ENCODE assay signal across 8 cellular contexts in genomic region chr12:107126688-107127481, GRCh38. TPM values are rescaled to one million over a fixed set of nuclear protein-coding genes. Genes with fewer than 3 reads are reported as not detected.
DNase-seq lines count a peak whose midpoint lies in the region; ATAC-seq and TF ChIP-seq lines count a peak whose summit lies in the region.

No MANE protein-coding gene starts in this region.

- no peaks in the 10 kb centered on the region for H3K4me1 Mint-ChIP-seq in activated CD8-positive, alpha-beta T cell treated with anti-CD3 and anti-CD28 coated beads for 36 hours (ENCODE audit: low read depth)

- POLR2A ChIA-PET in activated CD8-positive, alpha-beta T cell treated with anti-CD3 and anti-CD28 coated beads for 36 hours (lab: Charles Lee), result no interaction called here

- no peak overlapping the region for H3K9ac ChIP-seq in adipocyte (ENCODE audit: low read length)

- no peak for ATAC-seq in activated CD8-positive, alpha-beta T cell treated with anti-CD3 and anti-CD28 coated beads for 36 hours

- TF ChIP-seq POLR2A in erythroblast (IDR thresholded peaks at IDR 0.05; ENCODE audit: low read length), result no peak

- no peak for TF ChIP-seq CTCF in activated CD8-positive, alpha-beta T cell treated with anti-CD3 and anti-CD28 coated beads for 36 hours (IDR thresholded peaks at IDR 0.05)

- no peak overlapping the region for H3K4me3 Mint-ChIP-seq in activated CD8-positive, alpha-beta T cell treated with anti-CD3 and anti-CD28 coated beads for 36 hours

- no peaks in the 10 kb centered on the region for H3K9me3 Mint-ChIP-seq in activated CD8-positive, alpha-beta T cell treated with anti-CD3 and anti-CD28 coated beads for 36 hours

- intact Hi-C loops in activated CD8-positive, alpha-beta T cell treated with anti-CD3 and anti-CD28 coated beads for 36 hours (cut with micrococcal nuclease), result no loop called here

- no peak overlapping the region for H3K27ac Mint-ChIP-seq in activated CD8-positive, alpha-beta T cell treated with anti-CD3 and anti-CD28 coated beads for 36 hours

- H3K27me3 ChIP-seq in adipocyte (replicated peaks; ENCODE audit: control insufficient read depth, insufficient read depth, low read length) (peaks cover 5% of the 10 kb centered on the region), neuron (ENCODE audit: insufficient read depth, low read length) (peaks cover 4% of the 10 kb centered on the region)

- peak overlapping the region; percentile 55 for H2AFZ ChIP-seq in neuron (ENCODE audit: low read depth, low read length)

- peaks cover 13% of the 10 kb centered on the region for H3K27me3 Mint-ChIP-seq in activated CD8-positive, alpha-beta T cell treated with anti-CD3 and anti-CD28 coated beads for 36 hours

- H3K4me3 ChIP-seq in adipocyte (ENCODE audit: low read length) (no peak overlapping the region), neuron (ENCODE audit: low read length) (no peak overlapping the region)

- no peaks in the 10 kb centered on the region for H3K36me3 Mint-ChIP-seq in activated CD8-positive, alpha-beta T cell treated with anti-CD3 and anti-CD28 coated beads for 36 hours (ENCODE audit: low read depth)

- no peaks in the 10 kb centered on the region for H3K36me3 ChIP-seq in adipocyte (ENCODE audit: control insufficient read depth, insufficient read depth, low read length, severe bottlenecking)
- no peaks in the 10 kb centered on the region for H3K36me3 ChIP-seq in neuron (ENCODE audit: insufficient read depth, low read length)

- DNase-seq in NCI-H2171 treated with DMSO at 0.1 percent for 48 hours (lab: John Stamatoyannopoulos, UW), result peak; percentile 73
- DNase-seq in NCI-H2171 (lab: John Stamatoyannopoulos, UW), result no peak
- DNase-seq in NCI-H1436 treated with DMSO at 0.1 percent for 48 hours (lab: John Stamatoyannopoulos, UW), result peak; percentile 25
- DNase-seq in adipocyte (ENCODE audit: low read depth), result peak; percentile 64
- no peak for DNase-seq in activated T-cell treated with anti-CD3 and anti-CD28 coated beads, Interleukin-2, amount 50 U/mL, for 48 hours
- no peak for DNase-seq in activated CD8-positive, alpha-beta T cell treated with anti-CD3 and anti-CD28 coated beads for 36 hours
- no peak for DNase-seq in erythroblast (lab: John Stamatoyannopoulos, UW)

- H3K4me1 ChIP-seq in adipocyte (ENCODE audit: control insufficient read depth, insufficient read depth, low read length), result peaks cover 6% of the 10 kb centered on the region
- H3K4me1 ChIP-seq in neuron (ENCODE audit: insufficient read depth, low read length), result peaks cover 36% of the 10 kb centered on the region

- CTCF ChIA-PET in activated CD8-positive, alpha-beta T cell treated with anti-CD3 and anti-CD28 coated beads for 36 hours (lab: Charles Lee), result interaction anchor here (0.8 to 10.9 kb wide), 7 partner anchors 14 to 552 kb away, joined by 3 to 235 read pairs (median 3); no protein-coding TSS in a partner anchor

- H3K9me3 ChIP-seq in adipocyte (ENCODE audit: control insufficient read depth, low read length), result no peaks in the 10 kb centered on the region
- H3K9me3 ChIP-seq in neuron (ENCODE audit: low read length), result peaks cover 4% of the 10 kb centered on the region

RNA-seq across cellular contexts. Expression of gene CRY1, which starts 33.5 kb away (rescaled TPM):
- total RNA-seq in activated CD8-positive, alpha-beta T cell treated with anti-CD3 and anti-CD28 coated beads for 36 hours, result 10 to 100 TPM; 26.6 to 27.8 TPM

Comparison
In these comparisons a context has a peak if more than half of its experiments do, and no peak if none do; other contexts are left out.
1. DNase-seq: peak in NCI-H2171 treated with DMSO at 0.1 percent for 48 hours (single experiment), NCI-H1436 treated with DMSO at 0.1 percent for 48 hours (single experiment) and adipocyte (single experiment); none in NCI-H2171 (single experiment), activated T-cell treated with anti-CD3 and anti-CD28 coated beads, Interleukin-2, amount 50 U/mL, for 48 hours (0 of 2), activated CD8-positive, alpha-beta T cell treated with anti-CD3 and anti-CD28 coated beads for 36 hours (single experiment) and erythroblast (0 of 2).